In the genomic region with DNA sequence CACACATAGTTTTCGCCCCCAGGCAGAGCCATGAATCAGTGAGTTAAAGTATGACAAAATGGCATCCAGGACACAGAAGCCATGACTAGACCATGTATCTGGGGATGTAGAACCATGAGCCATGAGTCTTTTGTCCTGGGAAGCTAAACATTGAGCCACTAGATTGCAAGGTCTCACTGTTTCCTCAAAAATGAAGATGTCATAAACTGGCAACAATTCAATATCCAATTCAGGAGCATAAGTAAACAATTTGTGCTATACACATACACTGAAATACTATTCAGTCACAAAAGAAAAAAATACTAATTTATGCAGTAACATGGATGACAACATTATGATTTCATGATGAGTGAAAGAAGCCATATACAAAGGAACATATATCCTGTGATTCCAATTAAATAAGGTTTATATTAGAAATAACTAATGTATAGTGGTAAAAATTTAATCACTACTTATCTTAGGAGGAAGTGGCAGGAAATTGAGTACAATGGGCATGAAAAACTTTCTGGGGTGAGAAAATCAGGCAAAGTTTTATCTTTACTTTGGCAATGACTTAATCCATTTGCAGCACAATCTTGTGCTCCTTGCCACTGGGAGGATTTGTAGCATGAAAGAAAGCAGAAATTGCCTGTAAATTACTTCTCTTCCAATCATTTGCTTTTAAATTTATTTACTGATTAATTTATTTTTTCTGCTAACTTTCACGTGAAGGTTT, we compare ENCODE assay signal across 1 cellular context.
TF ChIP-seq lines count a peak whose summit lies in the region.

No MANE protein-coding gene starts in this region.

TF ChIP-seq in IMR-90, 13 proteins besides CTCF, POLR2A, EP300 and RAD21:
- TF ChIP-seq FOS (IDR thresholded peaks at IDR 0.05; ENCODE audit: low read depth, low read length) = no peak
- no peak for TF ChIP-seq CEBPB (IDR thresholded peaks at IDR 0.05; ENCODE audit: low read depth, low read length)
- no peak for TF ChIP-seq BHLHE40 (IDR thresholded peaks at IDR 0.05; ENCODE audit: low read depth, low read length)
- TF ChIP-seq, protein P1, sequence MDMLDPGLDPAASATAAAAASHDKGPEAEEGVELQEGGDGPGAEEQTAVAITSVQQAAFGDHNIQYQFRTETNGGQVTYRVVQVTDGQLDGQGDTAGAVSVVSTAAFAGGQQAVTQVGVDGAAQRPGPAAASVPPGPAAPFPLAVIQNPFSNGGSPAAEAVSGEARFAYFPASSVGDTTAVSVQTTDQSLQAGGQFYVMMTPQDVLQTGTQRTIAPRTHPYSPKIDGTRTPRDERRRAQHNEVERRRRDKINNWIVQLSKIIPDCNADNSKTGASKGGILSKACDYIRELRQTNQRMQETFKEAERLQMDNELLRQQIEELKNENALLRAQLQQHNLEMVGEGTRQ (IDR thresholded peaks at IDR 0.05; ENCODE audit: low read depth, low read length) = no peak
- no peak for TF ChIP-seq RFX5 (IDR thresholded peaks at IDR 0.05; ENCODE audit: low read depth, low read length)
- no peak for TF ChIP-seq MAFK (IDR thresholded peaks at IDR 0.05; ENCODE audit: low read depth, low read length)
- TF ChIP-seq RCOR1 (IDR thresholded peaks at IDR 0.05; ENCODE audit: insufficient replicate concordance, low read length) = no peak
- no peak for TF ChIP-seq CHD1 (IDR thresholded peaks at IDR 0.05; ENCODE audit: low read depth, low read length)
- TF ChIP-seq NFE2L2 (IDR thresholded peaks at IDR 0.05; ENCODE audit: low read depth, low read length) = no peak
- no peak for TF ChIP-seq SMC3 (IDR thresholded peaks at IDR 0.05; ENCODE audit: low read depth, low read length)
